In genomic region chr15:22904736-22905135, GRCh38 we compare ENCODE assay signal across 19 cellular contexts.
A peak's percentile ranks its signal among the peaks of the same experiment; 100 is the strongest.
DNase-seq lines count a peak whose midpoint lies in the region; TF ChIP-seq lines count a peak whose summit lies in the region.
"Had no signal": no experiment of that assay in that cellular context is flagged by ENCODE, and none has a peak within 500 bp of the region (broad histone marks: within the 10 kb centered on the region; RNA-seq: fewer than 3 reads in every experiment).

No MANE protein-coding gene starts in this region.

- TF ChIP-seq RAD21 in SK-N-SH (IDR thresholded peaks at IDR 0.05; ENCODE audit: low read length): no peak

- DNase-seq in DMS 273 treated with DMSO at 0.1 percent for 48 hours (lab: John Stamatoyannopoulos, UW) (peak; percentile 5), NCI-H1694 treated with DMSO at 0.1 percent for 48 hours (lab: John Stamatoyannopoulos, UW) (peak; percentile 41), NCI-H774 (lab: John Stamatoyannopoulos, UW) (peak; percentile 40), myocyte (ENCODE audit: low read depth) (peak; percentile 74), NCI-H146 treated with DMSO at 0.1 percent for 48 hours (lab: John Stamatoyannopoulos, UW; ENCODE audit: unreplicated experiment) (no peak), type B pancreatic cell (ENCODE audit: extremely low spot score, unreplicated experiment) (no peak), mammary epithelial cell (no peak), SK-N-SH (no peak)
- DNase-seq: activated B cell treated with CpG ODN at 0.5 μM for 24 hours; activated naive CD8-positive, alpha-beta T cell treated with anti-CD3 and anti-CD28 coated beads, Interleukin-2, amount 50 U/mL, for 24 hours; effector memory CD4-positive, alpha-beta T cell; KG1; NCI-H524 treated with DMSO at 0.1 percent for 48 hours; OCI-M1; stimulated activated CD4-positive, alpha-beta T cell treated with anti-CD3 and anti-CD28 coated beads, Interleukin-4, amount 100 ng/mL, for 1 hour had no signal

- no peaks in the 10 kb centered on the region for H4K20me1 ChIP-seq in mammary epithelial cell (ENCODE audit: insufficient read depth, low read length)
- H4K20me1 ChIP-seq in SK-N-SH (ENCODE audit: insufficient read depth): no peaks in the 10 kb centered on the region

- H3K9ac ChIP-seq in mammary epithelial cell (ENCODE audit: insufficient read depth, low read length): no peak overlapping the region
- no peak overlapping the region for H3K9ac ChIP-seq in SK-N-SH
- H3K9ac ChIP-seq: parathyroid adenoma had no signal

- no peak for TF ChIP-seq EP300 in SK-N-SH (IDR thresholded peaks at IDR 0.05; ENCODE audit: borderline replicate concordance in 1 of 2, low read depth in 1 of 2, low read length in 1 of 2)

- no peak overlapping the region for H3K4me3 ChIP-seq in mammary epithelial cell (replicated peaks in 1 of 3; ENCODE audit: insufficient read depth in 1 of 3, low read depth in 2 of 3, low read length in 3 of 3)
- H3K4me3 ChIP-seq in SK-N-SH (ENCODE audit: low read depth in 2 of 2, low read length in 1 of 2): no peak overlapping the region
- H3K4me3 ChIP-seq: lung, SJSA1 had no signal

- H3K27me3 ChIP-seq in mammary epithelial cell (ENCODE audit: insufficient read depth, low read length) (no peaks in the 10 kb centered on the region), SK-N-SH (ENCODE audit: insufficient read depth) (no peaks in the 10 kb centered on the region)
- H3K27me3 ChIP-seq: SJSA1 had no signal

- H3K79me2 ChIP-seq in mammary epithelial cell (ENCODE audit: insufficient read depth, low read length): no peaks in the 10 kb centered on the region
- H3K79me2 ChIP-seq in SK-N-SH (ENCODE audit: insufficient read depth): no peaks in the 10 kb centered on the region
- H3K79me2 ChIP-seq: parathyroid adenoma had no signal

- H3K36me3 ChIP-seq in mammary epithelial cell (ENCODE audit: insufficient read depth, low read length) (peaks cover 31% of the 10 kb centered on the region), SK-N-SH (replicated peaks in 1 of 2; ENCODE audit: control insufficient read depth in 1 of 2, insufficient read depth in 2 of 2, low read length in 1 of 2) (peaks cover 21 to 61% of the 10 kb centered on the region in 2 experiments)

- H3K9me2 ChIP-seq in SK-N-SH: no peaks in the 10 kb centered on the region

- H3K27ac ChIP-seq in mammary epithelial cell (ENCODE audit: insufficient read depth, low read depth, low read length) (no peak overlapping the region), SK-N-SH (ENCODE audit: low read depth in 2 of 2, low read length in 1 of 2) (no peak overlapping the region; a peak in 1 of 4 replicates)
- H3K27ac ChIP-seq: parathyroid adenoma, SJSA1 had no signal

- no peaks in the 10 kb centered on the region for H3F3A ChIP-seq in SK-N-SH (replicated peaks; ENCODE audit: insufficient read depth)

- no peaks in the 10 kb centered on the region for H3K9me3 Mint-ChIP-seq in type B pancreatic cell
- H3K9me3 Mint-ChIP-seq: activated B cell treated with CpG ODN at 0.5 μM for 24 hours; activated naive CD8-positive, alpha-beta T cell treated with anti-CD3 and anti-CD28 coated beads, Interleukin-2, amount 50 U/mL, for 24 hours; activated T-helper 17 cell treated with anti-CD3 and anti-CD28 coated beads, Interleukin-2, amount 50 U/mL, for 72 hours had no signal

- no peak overlapping the region for H3K4me3 Mint-ChIP-seq in type B pancreatic cell
- H3K4me3 Mint-ChIP-seq: activated B cell treated with CpG ODN at 0.5 μM for 24 hours; activated naive CD8-positive, alpha-beta T cell treated with anti-CD3 and anti-CD28 coated beads, Interleukin-2, amount 50 U/mL, for 24 hours; activated T-helper 17 cell treated with anti-CD3 and anti-CD28 coated beads, Interleukin-2, amount 50 U/mL, for 72 hours had no signal

- no peak overlapping the region for H2AFZ ChIP-seq in mammary epithelial cell (ENCODE audit: low read depth, low read length)
- H2AFZ ChIP-seq in SK-N-SH (ENCODE audit: low read depth): no peak overlapping the region
- H2AFZ ChIP-seq: parathyroid adenoma had no signal

- dilution Hi-C loops in mammary epithelial cell (cut with HindIII; ENCODE audit: low sequenced_read_pairs): no loop called here

- POLR2A ChIA-PET in SK-N-SH (lab: Yijun Ruan, JAX): no interaction called here

- CTCF ChIA-PET in mammary epithelial cell (lab: Charles Lee; ENCODE audit: low non-redundant PET): no interaction called here
- CTCF ChIA-PET in SK-N-SH (lab: Yijun Ruan, JAX): no interaction called here

- H3K27me3 Mint-ChIP-seq in type B pancreatic cell: no peaks in the 10 kb centered on the region
- H3K27me3 Mint-ChIP-seq: activated B cell treated with CpG ODN at 0.5 μM for 24 hours; activated naive CD8-positive, alpha-beta T cell treated with anti-CD3 and anti-CD28 coated beads, Interleukin-2, amount 50 U/mL, for 24 hours; activated T-helper 17 cell treated with anti-CD3 and anti-CD28 coated beads, Interleukin-2, amount 50 U/mL, for 72 hours had no signal

- H3K9me3 ChIP-seq in mammary epithelial cell (replicated peaks; ENCODE audit: insufficient read depth, low read length): no peaks in the 10 kb centered on the region
- H3K9me3 ChIP-seq in SK-N-SH: no peaks in the 10 kb centered on the region
- H3K9me3 ChIP-seq: SJSA1 had no signal

- in situ Hi-C loops in mammary epithelial cell (cut with MboI; ENCODE audit: low sequenced_read_pairs in 2 of 2): no loop called here

- H3K27ac Mint-ChIP-seq in type B pancreatic cell: no peak overlapping the region
- H3K27ac Mint-ChIP-seq: activated B cell treated with CpG ODN at 0.5 μM for 24 hours; activated naive CD8-positive, alpha-beta T cell treated with anti-CD3 and anti-CD28 coated beads, Interleukin-2, amount 50 U/mL, for 24 hours; activated T-helper 17 cell treated with anti-CD3 and anti-CD28 coated beads, Interleukin-2, amount 50 U/mL, for 72 hours had no signal

- intact Hi-C loops in mammary epithelial cell (cut with micrococcal nuclease): no loop called here

- H3K4me1 Mint-ChIP-seq in type B pancreatic cell (ENCODE audit: unreplicated experiment): no peaks in the 10 kb centered on the region
- H3K4me1 Mint-ChIP-seq: activated naive CD8-positive, alpha-beta T cell treated with anti-CD3 and anti-CD28 coated beads, Interleukin-2, amount 50 U/mL, for 24 hours had no signal

- H3K4me1 ChIP-seq in mammary epithelial cell (ENCODE audit: insufficient read depth, low read length) (no peaks in the 10 kb centered on the region), SK-N-SH (ENCODE audit: control insufficient read depth in 1 of 2, insufficient read depth in 2 of 2, low read depth in 1 of 2, low read length in 1 of 2) (peaks cover 0 to 8% of the 10 kb centered on the region in 2 experiments; a peak in 1 of 4 replicates)
- H3K4me1 ChIP-seq: parathyroid adenoma, SJSA1 had no signal

- no TSS peak for BruUV-seq in mammary epithelial cell (replicated peaks; lab: Mats Ljungman, UMichigan)

- H3K4me2 ChIP-seq in mammary epithelial cell (ENCODE audit: insufficient read depth, low read depth, low read length) (no peak overlapping the region), SK-N-SH (no peak overlapping the region)

- WGBS in mammary epithelial cell (ENCODE audit: low coverage, missing lambda C conversion rate): 58% methylated on average over 11 of the region's 11 CpGs
- WGBS in SK-N-SH (ENCODE audit: low lambda C conversion rate): 86% methylated on average over 9 of the region's 11 CpGs

- TF ChIP-seq CTCF in type B pancreatic cell (conservative IDR thresholded peaks at IDR 0.05): no peak
- no peak for TF ChIP-seq CTCF in mammary epithelial cell (conservative IDR thresholded peaks at IDR 0.05 in 1 of 2, IDR thresholded peaks at IDR 0.05 in 1 of 2; ENCODE audit: extremely low read depth in 1 of 2, insufficient read depth in 1 of 2, low read depth in 1 of 2, low read length in 2 of 2)
- TF ChIP-seq CTCF in SK-N-SH (IDR thresholded peaks at IDR 0.05): no peak

- H3K36me3 Mint-ChIP-seq in type B pancreatic cell: peaks cover 21% of the 10 kb centered on the region

TF ChIP-seq in SK-N-SH, 30 proteins besides CTCF, POLR2A, EP300 and RAD21 (continues in another document):
- TF ChIP-seq RFX5 (IDR thresholded peaks at IDR 0.05; ENCODE audit: low read length) (no peak), MEF2A (IDR thresholded peaks at IDR 0.05; ENCODE audit: borderline replicate concordance, low read depth) (no peak), MXI1 (IDR thresholded peaks at IDR 0.05; ENCODE audit: low read depth, low read length) (no peak), TEAD4 (IDR thresholded peaks at IDR 0.05; ENCODE audit: borderline replicate concordance, insufficient read depth) (no peak), CHD2 (IDR thresholded peaks at IDR 0.05; ENCODE audit: low read length, partially characterized antibody) (no peak), SMC3 (IDR thresholded peaks at IDR 0.05; ENCODE audit: low read depth, low read length) (no peak), USF1 (IDR thresholded peaks at IDR 0.05; ENCODE audit: borderline replicate concordance, low read depth) (no peak), GABPA (IDR thresholded peaks at IDR 0.05; ENCODE audit: low read depth) (no peak)
- TF ChIP-seq, protein P1, sequence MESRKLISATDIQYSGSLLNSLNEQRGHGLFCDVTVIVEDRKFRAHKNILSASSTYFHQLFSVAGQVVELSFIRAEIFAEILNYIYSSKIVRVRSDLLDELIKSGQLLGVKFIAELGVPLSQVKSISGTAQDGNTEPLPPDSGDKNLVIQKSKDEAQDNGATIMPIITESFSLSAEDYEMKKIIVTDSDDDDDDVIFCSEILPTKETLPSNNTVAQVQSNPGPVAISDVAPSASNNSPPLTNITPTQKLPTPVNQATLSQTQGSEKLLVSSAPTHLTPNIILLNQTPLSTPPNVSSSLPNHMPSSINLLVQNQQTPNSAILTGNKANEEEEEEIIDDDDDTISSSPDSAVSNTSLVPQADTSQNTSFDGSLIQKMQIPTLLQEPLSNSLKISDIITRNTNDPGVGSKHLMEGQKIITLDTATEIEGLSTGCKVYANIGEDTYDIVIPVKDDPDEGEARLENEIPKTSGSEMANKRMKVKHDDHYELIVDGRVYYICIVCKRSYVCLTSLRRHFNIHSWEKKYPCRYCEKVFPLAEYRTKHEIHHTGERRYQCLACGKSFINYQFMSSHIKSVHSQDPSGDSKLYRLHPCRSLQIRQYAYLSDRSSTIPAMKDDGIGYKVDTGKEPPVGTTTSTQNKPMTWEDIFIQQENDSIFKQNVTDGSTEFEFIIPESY (IDR thresholded peaks at IDR 0.05; ENCODE audit: borderline replicate concordance, low read depth): no peak

Comparison
In these comparisons a context has a peak if more than half of its experiments do, and no peak if none do; other contexts are left out.
1. DNase-seq: peak in DMS 273 treated with DMSO at 0.1 percent for 48 hours (single experiment), NCI-H1694 treated with DMSO at 0.1 percent for 48 hours (single experiment), NCI-H774 (single experiment) and myocyte (single experiment); none in NCI-H146 treated with DMSO at 0.1 percent for 48 hours (single experiment), type B pancreatic cell (single experiment), mammary epithelial cell (single experiment) and SK-N-SH (single experiment).